Comparison of ENCODE assay signal across 14 cellular contexts in genomic region chr13:28652002-28652401, GRCh38.
"Had no signal": no experiment of that assay in that cellular context is flagged by ENCODE, and none has a peak within 500 bp of the region (broad histone marks: within the 10 kb centered on the region; RNA-seq: fewer than 3 reads in every experiment).

No MANE protein-coding gene starts in this region.

- H3K4me3 Mint-ChIP-seq: activated B cell treated with CpG ODN at 0.5 μM for 24 hours; naive thymus-derived CD4-positive, alpha-beta T cell had no signal

- H3K4me1 ChIP-seq: pancreas, uterus had no signal

- H3K9me3 Mint-ChIP-seq: activated B cell treated with CpG ODN at 0.5 μM for 24 hours; naive thymus-derived CD4-positive, alpha-beta T cell had no signal

- H3K27me3 ChIP-seq: cardiac muscle cell, pancreas, sigmoid colon, tibial artery, uterus had no signal

- H3K27ac ChIP-seq: cardiac muscle cell, pancreas, sigmoid colon, tibial artery, uterus had no signal

- H3K36me3 ChIP-seq: cardiac muscle cell, pancreas, sigmoid colon, tibial artery, uterus had no signal

- H3K4me3 ChIP-seq: cardiac muscle cell, pancreas, sigmoid colon, tibial artery, uterus had no signal

- H3K9me3 ChIP-seq: pancreas, sigmoid colon, tibial artery, uterus had no signal

- DNase-seq: activated B cell treated with CpG ODN at 0.5 μM for 24 hours; activated CD4-positive, alpha-beta T cell treated with anti-CD3 and anti-CD28 coated beads, Interleukin-2, amount 50 U/mL, for 1 hour; activated gamma-delta T cell; islet precursor cell; mammary epithelial cell; naive thymus-derived CD4-positive, alpha-beta T cell; pancreas; sigmoid colon; stimulated activated CD4-positive, alpha-beta T cell treated with anti-CD3 and anti-CD28 coated beads, Interleukin-2, amount 100 ng/mL, for 24 hours; T-helper 2 cell; tibial artery; uterus had no signal

- H3K27ac Mint-ChIP-seq: activated B cell treated with CpG ODN at 0.5 μM for 24 hours had no signal

- ATAC-seq: esophagus mucosa; naive thymus-derived CD4-positive, alpha-beta T cell; pancreas had no signal

- H3K27me3 Mint-ChIP-seq: activated B cell treated with CpG ODN at 0.5 μM for 24 hours; naive thymus-derived CD4-positive, alpha-beta T cell had no signal
